Comparison of ENCODE assay signal across 14 cellular contexts in the genomic region with DNA sequence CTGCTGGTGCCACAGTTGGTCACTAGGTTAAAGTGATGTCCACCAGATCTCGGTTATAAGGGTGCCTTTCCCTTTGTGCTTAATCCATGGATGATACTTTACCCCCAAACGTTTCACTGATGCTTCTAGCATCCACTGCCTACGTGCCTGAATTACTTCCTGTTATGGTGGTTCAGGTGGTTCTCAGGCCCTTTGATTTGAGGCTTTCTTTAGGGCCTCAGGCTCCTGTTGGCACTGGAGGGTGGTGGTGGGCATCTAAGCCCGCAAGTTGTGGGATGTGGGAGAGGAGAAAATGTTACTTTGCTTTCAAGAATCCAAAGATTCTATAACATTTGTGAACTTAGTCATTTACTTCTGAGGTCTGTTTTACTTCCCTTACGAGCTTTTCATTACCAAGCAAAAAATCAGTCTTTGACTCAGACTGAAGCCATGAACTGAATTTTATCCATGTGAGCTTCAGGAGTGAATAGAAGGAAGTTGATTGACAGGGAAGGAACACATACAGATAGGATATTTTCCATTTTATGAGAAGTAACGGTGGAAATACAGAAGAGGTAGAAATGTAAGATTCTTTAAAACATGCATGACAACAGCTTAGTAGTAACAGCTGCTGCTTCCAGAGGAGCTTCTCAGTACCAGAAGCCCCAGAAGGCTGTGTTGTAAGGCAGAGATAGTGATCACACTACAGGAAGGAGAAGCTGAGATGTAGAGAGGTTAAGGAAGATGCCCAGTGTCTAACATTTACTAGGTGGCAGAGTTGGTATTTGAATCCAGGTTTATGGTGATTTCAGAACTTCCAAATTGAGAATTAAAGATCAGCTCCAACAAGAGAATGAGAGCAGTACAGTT.
A peak's percentile ranks its signal among the peaks of the same experiment; 100 is the strongest.
DNase-seq lines count a peak whose midpoint lies in the region; ATAC-seq and TF ChIP-seq lines count a peak whose summit lies in the region.
"Had no signal": no experiment of that assay in that cellular context is flagged by ENCODE, and none has a peak within 500 bp of the region (broad histone marks: within the 10 kb centered on the region; RNA-seq: fewer than 3 reads in every experiment).

No MANE protein-coding gene starts in this region.

- peaks cover 60% of the 10 kb centered on the region for H3K79me2 ChIP-seq in OCI-LY7 (ENCODE audit: insufficient read depth, low read depth, low read length)

- BruUV-seq in OCI-LY7 (replicated peaks; lab: Mats Ljungman, UMichigan): no TSS peak

- H3K9me2 ChIP-seq in OCI-LY7 (ENCODE audit: insufficient read depth, low read length): no peaks in the 10 kb centered on the region

- H3K4me1 Mint-ChIP-seq in activated CD4-positive, alpha-beta T cell treated with anti-CD3 and anti-CD28 coated beads, Interleukin-2, amount 10 ng/mL, durations not matched to agents 7 days and 5 days: peaks cover 96% of the 10 kb centered on the region
- peaks cover 89% of the 10 kb centered on the region for H3K4me1 Mint-ChIP-seq in chondrocyte (ENCODE audit: low read depth)
- H3K4me1 Mint-ChIP-seq in stimulated activated naive B cell treated with anti-CD40 and anti-IgM and Interleukin-4, amounts not matched to agents 10 μg/mL and 1 μg/mL and 100 μg/mL, for 72 hours: peaks cover 77 to 99% of the 10 kb centered on the region in 2 donors

- H2AFZ ChIP-seq in OCI-LY7 (ENCODE audit: low read length): no peak overlapping the region

- TF ChIP-seq CTCF in OCI-LY7 (conservative IDR thresholded peaks at IDR 0.05; ENCODE audit: low read length) (no peak), chondrocyte (IDR thresholded peaks at IDR 0.05) (no peak)

- H3K36me3 ChIP-seq in OCI-LY7 (ENCODE audit: insufficient read depth, low read length): peaks cover 39% of the 10 kb centered on the region

- peaks cover 60% of the 10 kb centered on the region for H3K4me1 ChIP-seq in OCI-LY7 (ENCODE audit: insufficient read depth, low read length, poor library complexity, severe bottlenecking)

- H3K4me3 Mint-ChIP-seq in activated CD4-positive, alpha-beta T cell treated with anti-CD3 and anti-CD28 coated beads, Interleukin-2, amount 10 ng/mL, durations not matched to agents 7 days and 5 days: peak overlapping the region; percentile 11
- H3K4me3 Mint-ChIP-seq in chondrocyte (ENCODE audit: unreplicated experiment): no peak overlapping the region
- no peak overlapping the region for H3K4me3 Mint-ChIP-seq in stimulated activated naive B cell treated with anti-CD40 and anti-IgM and Interleukin-4, amounts not matched to agents 10 μg/mL and 1 μg/mL and 100 μg/mL, for 72 hours

- H3K36me3 Mint-ChIP-seq in activated CD4-positive, alpha-beta T cell treated with anti-CD3 and anti-CD28 coated beads, Interleukin-2, amount 10 ng/mL, durations not matched to agents 7 days and 5 days (ENCODE audit: low read depth): peaks cover 75% of the 10 kb centered on the region
- peaks cover 3% of the 10 kb centered on the region for H3K36me3 Mint-ChIP-seq in chondrocyte (ENCODE audit: low read depth)
- H3K36me3 Mint-ChIP-seq in stimulated activated naive B cell treated with anti-CD40 and anti-IgM and Interleukin-4, amounts not matched to agents 10 μg/mL and 1 μg/mL and 100 μg/mL, for 72 hours: peaks cover 51 to 77% of the 10 kb centered on the region in 2 donors

- no peaks in the 10 kb centered on the region; the same call in 1 of the 2 replicates for H3K9me3 ChIP-seq in OCI-LY7 (ENCODE audit: low read length)
- H3K9me3 ChIP-seq: neutrophil had no signal

- H3K4me3 ChIP-seq in OCI-LY7 (ENCODE audit: low read depth, low read length, poor library complexity, severe bottlenecking): no peak overlapping the region
- H3K4me3 ChIP-seq: dorsolateral prefrontal cortex had no signal

- POLR2A ChIA-PET in activated CD4-positive, alpha-beta T cell treated with anti-CD3 and anti-CD28 coated beads, Interleukin-2, amount 10 ng/mL, durations not matched to agents 7 days and 5 days (lab: Charles Lee): no interaction called here
- POLR2A ChIA-PET in OCI-LY7 (lab: Charles Lee): interaction anchor here (1.0 to 1.4 kb wide), 2 partner anchors 13 to 24 kb away, joined by 3 to 8 read pairs; no protein-coding TSS in a partner anchor

- H3K9me3 Mint-ChIP-seq in activated CD4-positive, alpha-beta T cell treated with anti-CD3 and anti-CD28 coated beads, Interleukin-2, amount 10 ng/mL, durations not matched to agents 7 days and 5 days: peaks cover 8% of the 10 kb centered on the region
- no peaks in the 10 kb centered on the region for H3K9me3 Mint-ChIP-seq in chondrocyte (ENCODE audit: low read depth)
- peaks cover 14 to 15% of the 10 kb centered on the region in 2 donors for H3K9me3 Mint-ChIP-seq in stimulated activated naive B cell treated with anti-CD40 and anti-IgM and Interleukin-4, amounts not matched to agents 10 μg/mL and 1 μg/mL and 100 μg/mL, for 72 hours

- no peak for ATAC-seq in stimulated activated naive B cell treated with anti-CD40 and anti-IgM and Interleukin-4, amounts not matched to agents 10 μg/mL and 1 μg/mL and 100 μg/mL, for 72 hours (replicated peaks)
- ATAC-seq in GM18867 (IDR thresholded peaks at IDR 0.05; ENCODE audit: unreplicated experiment) (no peak), GM19395 (IDR thresholded peaks at IDR 0.05; ENCODE audit: unreplicated experiment) (no peak)
- ATAC-seq: foreskin keratinocyte, left cardiac atrium had no signal

- intact Hi-C loops in OCI-LY7 (cut with micrococcal nuclease; ENCODE audit: unreplicated experiment): loop anchor here (10.0 kb wide), 2 partner anchors 265 to 465 kb away; partner anchors contain the start of genes ANKRD10 and ING1

- H3K4me2 ChIP-seq in OCI-LY7 (ENCODE audit: low read length): peak overlapping the region; percentile 48

- H4K20me1 ChIP-seq in OCI-LY7 (ENCODE audit: insufficient read depth, low read length): no peaks in the 10 kb centered on the region

- no peaks in the 10 kb centered on the region for H3K27me3 Mint-ChIP-seq in activated CD4-positive, alpha-beta T cell treated with anti-CD3 and anti-CD28 coated beads, Interleukin-2, amount 10 ng/mL, durations not matched to agents 7 days and 5 days
- no peaks in the 10 kb centered on the region for H3K27me3 Mint-ChIP-seq in chondrocyte (ENCODE audit: low read depth)
- H3K27me3 Mint-ChIP-seq in stimulated activated naive B cell treated with anti-CD40 and anti-IgM and Interleukin-4, amounts not matched to agents 10 μg/mL and 1 μg/mL and 100 μg/mL, for 72 hours: no peaks in the 10 kb centered on the region

- CTCF ChIA-PET in activated CD4-positive, alpha-beta T cell treated with anti-CD3 and anti-CD28 coated beads, Interleukin-2, amount 10 ng/mL, durations not matched to agents 7 days and 5 days (lab: Charles Lee): interaction anchor here (0.7 to 1.4 kb wide), 3 partner anchors 10 to 27 kb away, joined by 3 read pairs; no protein-coding TSS in a partner anchor
- CTCF ChIA-PET in OCI-LY7 (lab: Charles Lee; ENCODE audit: unreplicated experiment): interaction anchor here (0.6 kb wide), 1 partner anchor 23 kb away, joined by 3 read pairs; no protein-coding TSS in a partner anchor

- peak overlapping the region; percentile 93 for H3K27ac Mint-ChIP-seq in activated CD4-positive, alpha-beta T cell treated with anti-CD3 and anti-CD28 coated beads, Interleukin-2, amount 10 ng/mL, durations not matched to agents 7 days and 5 days
- H3K27ac Mint-ChIP-seq in chondrocyte (ENCODE audit: unreplicated experiment): peak overlapping the region; percentile 99
- peak overlapping the region; percentile 68 for H3K27ac Mint-ChIP-seq in stimulated activated naive B cell treated with anti-CD40 and anti-IgM and Interleukin-4, amounts not matched to agents 10 μg/mL and 1 μg/mL and 100 μg/mL, for 72 hours

- H3K27ac ChIP-seq in OCI-LY7 (ENCODE audit: low read depth, low read length, poor library complexity, severe bottlenecking): peak overlapping the region; percentile 35
- H3K27ac ChIP-seq: foreskin keratinocyte, neutrophil had no signal

- peak; percentile 30 for DNase-seq in activated CD4-positive, alpha-beta T cell treated with anti-CD3 and anti-CD28 coated beads, Interleukin-2, amount 10 ng/mL, durations not matched to agents 7 days and 5 days
- DNase-seq in activated CD4-positive, alpha-beta T cell treated with anti-CD3 and anti-CD28 coated beads for 48 hours: no peak
- no peak for DNase-seq in OCI-LY7 (ENCODE audit: low spot score)
- no peak for DNase-seq in chondrocyte (ENCODE audit: low spot score)
- no peak for DNase-seq in stimulated activated naive B cell treated with anti-CD40 and anti-IgM and Interleukin-4, amounts not matched to agents 10 μg/mL and 1 μg/mL and 100 μg/mL, for 72 hours
- no peak for DNase-seq in NCI-H748 (lab: John Stamatoyannopoulos, UW; ENCODE audit: unreplicated experiment)
- DNase-seq: activated effector memory CD4-positive, alpha-beta T cell treated with Interleukin-2 at 50 U/mL for 16 hours; dorsolateral prefrontal cortex; foreskin keratinocyte; left cardiac atrium; NCI-H2107 had no signal
